In genomic region chr13:75787249-75787940, GRCh38 we compare ENCODE assay signal across 13 cellular contexts.
DNase-seq lines count a peak whose midpoint lies in the region; ATAC-seq and TF ChIP-seq lines count a peak whose summit lies in the region.
"Had no signal": no experiment of that assay in that cellular context is flagged by ENCODE, and none has a peak within 500 bp of the region (broad histone marks: within the 10 kb centered on the region; RNA-seq: fewer than 3 reads in every experiment).

No MANE protein-coding gene starts in this region.

- peak overlapping the region; percentile 16; the same call in 1 of the 2 replicates for H2BK120ac ChIP-seq in IMR-90 (ENCODE audit: low read depth, low read length)

- DNase-seq in AG08395 (ENCODE audit: low spot score) (peak; percentile 40), IMR-90 (peak; percentile 79), choroid plexus epithelial cell (ENCODE audit: low read depth) (peak; percentile 37), left lung (no peak), ovary (no peak), osteocyte (ENCODE audit: extremely low spot score, unreplicated experiment) (no peak)
- DNase-seq: activated CD8-positive, alpha-beta memory T cell treated with anti-CD3 and anti-CD28 coated beads, Interleukin-2, amount 50 U/mL, for 48 hours; islet precursor cell had no signal

- H4K91ac ChIP-seq in IMR-90 (ENCODE audit: insufficient read depth, low read depth, low read length), result no peak overlapping the region

- H3K4me1 ChIP-seq in IMR-90 (ENCODE audit: control insufficient read depth, insufficient read depth, low read length) (peaks cover 23% of the 10 kb centered on the region), left lung (peaks cover 22 to 26% of the 10 kb centered on the region in 2 donors), ovary (ENCODE audit: insufficient read depth) (peaks cover 18% of the 10 kb centered on the region)
- H3K4me1 ChIP-seq: prostate gland had no signal

- H3K9me3 ChIP-seq in IMR-90 (ENCODE audit: control insufficient read depth, insufficient read depth, low read length) (peaks cover 3% of the 10 kb centered on the region; the same call in 1 of the 2 replicates), left lung (no peaks in the 10 kb centered on the region), ovary (no peaks in the 10 kb centered on the region)
- H3K9me3 ChIP-seq: prostate gland had no signal

- in situ Hi-C loops in IMR-90 (cut with MboI; ENCODE audit: low sequenced_read_pairs), result no loop called here

- H2AK9ac ChIP-seq in IMR-90 (replicated peaks; ENCODE audit: low read depth, low read length, poor library complexity), result no peak overlapping the region

- H3K27me3 Mint-ChIP-seq in osteocyte (ENCODE audit: unreplicated experiment), result no peaks in the 10 kb centered on the region
- H3K27me3 Mint-ChIP-seq: dendritic cell treated with granulocyte-macrophage colony-stimulating factor and Interleukin-4, amounts not matched to agents 40 ng/mL and 50 ng/mL, for 4 days had no signal

- H3K36me3 Mint-ChIP-seq in osteocyte (ENCODE audit: unreplicated experiment), result peaks cover 4% of the 10 kb centered on the region

- TF ChIP-seq POLR2A in IMR-90 (IDR thresholded peaks at IDR 0.05; ENCODE audit: low read depth, low read length), result no peak
- no peak for TF ChIP-seq POLR2A in ovary (IDR thresholded peaks at IDR 0.05)

- H4K5ac ChIP-seq in IMR-90 (ENCODE audit: low read depth, low read length), result peak overlapping the region; percentile 77

- H3K27me3 ChIP-seq in IMR-90 (ENCODE audit: control insufficient read depth, insufficient read depth, low read length), result no peaks in the 10 kb centered on the region
- no peaks in the 10 kb centered on the region for H3K27me3 ChIP-seq in left lung
- no peaks in the 10 kb centered on the region for H3K27me3 ChIP-seq in ovary
- H3K27me3 ChIP-seq: tibial nerve had no signal

- H2AK5ac ChIP-seq in IMR-90 (ENCODE audit: low read depth, low read length), result no peak overlapping the region

- H3K27ac ChIP-seq in IMR-90 (ENCODE audit: insufficient read depth, low read length), result peak overlapping the region; percentile 69; the same call in 1 of the 2 replicates
- H3K27ac ChIP-seq in left lung, result peak overlapping the region; percentile 3 to 16
- no peak overlapping the region for H3K27ac ChIP-seq in ovary
- H3K27ac ChIP-seq: prostate gland had no signal

- TF ChIP-seq RAD21 in IMR-90 (IDR thresholded peaks at IDR 0.05; ENCODE audit: low read length), result no peak

- BruUV-seq in IMR-90 (replicated peaks; lab: Mats Ljungman, UMichigan), result no TSS peak

- H3K4me2 ChIP-seq in IMR-90 (ENCODE audit: low read depth, low read length), result peak overlapping the region; percentile 63; the same call in 1 of the 2 replicates

- H3K14ac ChIP-seq in IMR-90 (replicated peaks; ENCODE audit: low read depth, low read length), result peak overlapping the region; percentile 43; the same call in 1 of the 2 replicates

- H2BK20ac ChIP-seq in IMR-90 (ENCODE audit: low read depth, low read length), result peak overlapping the region; percentile 51; the same call in 1 of the 2 replicates

- intact Hi-C loops in IMR-90 (cut with micrococcal nuclease), result no loop called here
- intact Hi-C loops in left lung (cut with DNase I), result no loop called here
- intact Hi-C loops in ovary (cut with DNase I), result no loop called here

- no peak overlapping the region for H2AFZ ChIP-seq in IMR-90 (replicated peaks; ENCODE audit: low read length, poor library complexity)

- peak overlapping the region in 1 of 2 experiments; percentile 49; a peak in 2 of 4 replicates for H4K8ac ChIP-seq in IMR-90 (ENCODE audit: low read depth in 2 of 2, low read length in 2 of 2)

- peaks cover 25% of the 10 kb centered on the region for H3K9me1 ChIP-seq in IMR-90 (ENCODE audit: insufficient read depth, low read length)

- CTCF ChIA-PET in IMR-90 (lab: Yijun Ruan, JAX), result interaction anchor here (1.3 kb wide), 1 partner anchor 92 kb away, joined by 3 read pairs; no protein-coding TSS in a partner anchor

- peak overlapping the region; percentile 84 for H2BK5ac ChIP-seq in IMR-90 (ENCODE audit: low read depth, low read length, poor library complexity, severe bottlenecking)

- H3K4me3 Mint-ChIP-seq in osteocyte (ENCODE audit: unreplicated experiment), result no peak overlapping the region
- H3K4me3 Mint-ChIP-seq: dendritic cell treated with granulocyte-macrophage colony-stimulating factor and Interleukin-4, amounts not matched to agents 40 ng/mL and 50 ng/mL, for 4 days had no signal

- POLR2A ChIA-PET in IMR-90 (lab: Charles Lee; ENCODE audit: unreplicated experiment), result interaction anchor here (0.6 kb wide), 1 partner anchor 169 kb away, joined by 4 read pairs; no protein-coding TSS in a partner anchor

- peak overlapping the region; percentile 12; the same call in 1 of the 3 replicates for H2BK15ac ChIP-seq in IMR-90 (ENCODE audit: low read depth, low read length)

- H4K20me1 ChIP-seq in IMR-90 (ENCODE audit: insufficient read depth, low read length), result peaks cover 67% of the 10 kb centered on the region; the same call in 1 of the 2 replicates

- H3K36me3 ChIP-seq in IMR-90 (ENCODE audit: control insufficient read depth, insufficient read depth, low read length) (no peaks in the 10 kb centered on the region), left lung (no peaks in the 10 kb centered on the region), ovary (no peaks in the 10 kb centered on the region)
- H3K36me3 ChIP-seq: prostate gland had no signal

- TF ChIP-seq CTCF in IMR-90 (conservative IDR thresholded peaks at IDR 0.05; ENCODE audit: low read depth, low read length), result no peak
- no peak for TF ChIP-seq CTCF in choroid plexus epithelial cell (conservative IDR thresholded peaks at IDR 0.05; ENCODE audit: low read depth, low read length)
- no peak for TF ChIP-seq CTCF in left lung (IDR thresholded peaks at IDR 0.05)
- no peak for TF ChIP-seq CTCF in ovary (IDR thresholded peaks at IDR 0.05)
- no peak for TF ChIP-seq CTCF in osteocyte (IDR thresholded peaks at IDR 0.05)

- peaks cover 33 to 69% of the 10 kb centered on the region in 2 experiments for H3K79me1 ChIP-seq in IMR-90 (ENCODE audit: low read depth in 1 of 2, low read length in 2 of 2)

- H3K4me1 Mint-ChIP-seq in osteocyte (ENCODE audit: unreplicated experiment), result peaks cover 27% of the 10 kb centered on the region

- dilution Hi-C loops in IMR-90 (cut with HindIII; ENCODE audit: low sequenced_read_pairs, unreplicated experiment), result no loop called here

- H3K27ac Mint-ChIP-seq in osteocyte (ENCODE audit: unreplicated experiment), result no peak overlapping the region
- H3K27ac Mint-ChIP-seq: dendritic cell treated with granulocyte-macrophage colony-stimulating factor and Interleukin-4, amounts not matched to agents 40 ng/mL and 50 ng/mL, for 4 days had no signal

- 0 out of 2 replicates have a peak overlapping the region, but pooled peaks have one; percentile 10 for H3K23ac ChIP-seq in IMR-90 (ENCODE audit: low read depth, low read length)

- no peak for TF ChIP-seq EP300 in ovary (IDR thresholded peaks at IDR 0.05)

- H3K4me3 ChIP-seq in IMR-90 (ENCODE audit: insufficient read depth, low read depth, low read length) (no peak overlapping the region), choroid plexus epithelial cell (ENCODE audit: low read depth, low read length) (no peak overlapping the region), left lung (no peak overlapping the region), ovary (no peak overlapping the region)
- H3K4me3 ChIP-seq: prostate gland, tibial nerve had no signal

- no peak overlapping the region for H3K56ac ChIP-seq in IMR-90 (ENCODE audit: extremely low read depth, insufficient read depth, low read length)

- no peak overlapping the region for H3K9ac ChIP-seq in IMR-90 (ENCODE audit: low read depth, low read length)

- ATAC-seq in IMR-90 (ENCODE audit: low read depth) (peak; percentile 8; the same call in 1 of the 2 replicates), left lung (peak; percentile 22), GM21723 (IDR thresholded peaks at IDR 0.05; ENCODE audit: unreplicated experiment) (no peak), HG02884 (IDR thresholded peaks at IDR 0.05; ENCODE audit: unreplicated experiment) (no peak)

- peak overlapping the region; percentile 71; the same call in 1 of the 2 replicates for H3K4ac ChIP-seq in IMR-90 (ENCODE audit: low read depth, low read length)

- peak overlapping the region; percentile 89; the same call in 1 of the 2 replicates for H3K18ac ChIP-seq in IMR-90 (ENCODE audit: low read depth, low read length)

- WGBS in IMR-90 (ENCODE audit: extremely low coverage in 2 of 2, insufficient read length in 1 of 2), 2 experiments, result no CpG with 5 or more reads among the region's 7 CpGs
- WGBS in ovary, 3 donors, result 39 to 50% (median 43%) methylated on average over 7 of the region's 7 CpGs

- H3K9me3 Mint-ChIP-seq in osteocyte (ENCODE audit: unreplicated experiment), result peaks cover 5% of the 10 kb centered on the region

TF ChIP-seq in IMR-90, 13 proteins besides CTCF, POLR2A, EP300 and RAD21 (continues in another document):
- 0 out of 2 replicates have a peak, but pooled peaks have one; percentile 34 for TF ChIP-seq CEBPB (IDR thresholded peaks at IDR 0.05; ENCODE audit: low read depth, low read length)
- no peak for TF ChIP-seq RFX5 (IDR thresholded peaks at IDR 0.05; ENCODE audit: low read depth, low read length)
- TF ChIP-seq ELK1 (IDR thresholded peaks at IDR 0.05; ENCODE audit: borderline replicate concordance, low read depth, low read length), result no peak
- no peak for TF ChIP-seq SMC3 (IDR thresholded peaks at IDR 0.05; ENCODE audit: low read depth, low read length)
- no peak for TF ChIP-seq NFE2L2 (IDR thresholded peaks at IDR 0.05; ENCODE audit: low read depth, low read length)
- TF ChIP-seq USF2 (IDR thresholded peaks at IDR 0.05; ENCODE audit: low read depth, low read length), result no peak
- no peak for TF ChIP-seq RCOR1 (IDR thresholded peaks at IDR 0.05; ENCODE audit: insufficient replicate concordance, low read length)
- peak; percentile 49; the same call in 1 of the 2 replicates for TF ChIP-seq FOS (IDR thresholded peaks at IDR 0.05; ENCODE audit: low read depth, low read length)
- TF ChIP-seq BHLHE40 (IDR thresholded peaks at IDR 0.05; ENCODE audit: low read depth, low read length), result peak; percentile 19; the same call in 1 of the 2 replicates

Comparison
In these comparisons a context has a peak if more than half of its experiments do, and no peak if none do; other contexts are left out.
1. DNase-seq: peak in AG08395 (single experiment), IMR-90 (single experiment) and choroid plexus epithelial cell (single experiment); none in left lung (0 of 2), ovary (0 of 5) and osteocyte (single experiment).
2. ATAC-seq: peak in IMR-90 (single experiment) and left lung (single experiment); none in GM21723 (single experiment) and HG02884 (single experiment).
3. H3K27ac ChIP-seq: peak in IMR-90 (single experiment) and left lung (2 of 2); none in ovary (0 of 2).